Comparison of ENCODE assay signal across 29 cellular contexts in genomic region chr5:143752165-143752564, GRCh38. TPM values are rescaled to one million over a fixed set of nuclear protein-coding genes. Genes with fewer than 3 reads are reported as not detected.
"Had no signal": no experiment of that assay in that cellular context is flagged by ENCODE, and none has a peak within 500 bp of the region (broad histone marks: within the 10 kb centered on the region; RNA-seq: fewer than 3 reads in every experiment).

No MANE protein-coding gene starts in this region.

- H3K36me3 Mint-ChIP-seq: activated naive CD8-positive, alpha-beta T cell treated with anti-CD3 and anti-CD28 coated beads, Interleukin-2, amount 10 ng/mL, durations not matched to agents 7 days and 5 days had no signal

- H3K4me3 ChIP-seq: adrenal gland, MG63, SJSA1 had no signal

- DNase-seq: activated CD4-positive, alpha-beta T cell treated with anti-CD3 and anti-CD28 coated beads for 4 hours; activated CD8-positive, alpha-beta memory T cell treated with anti-CD3 and anti-CD28 coated beads, Interleukin-2, amount 50 U/mL, for 48 hours; activated CD8-positive, alpha-beta T cell treated with anti-CD3 and anti-CD28 coated beads, Interleukin-2, amount 10 ng/mL, durations not matched to agents 7 days and 5 days; activated naive CD4-positive, alpha-beta T cell treated with anti-CD3 and anti-CD28 coated beads, Interleukin-2, amount 50 U/mL, for 16 hours; activated naive CD8-positive, alpha-beta T cell treated with anti-CD3 and anti-CD28 coated beads, Interleukin-2, amount 10 ng/mL, durations not matched to agents 7 days and 5 days; activated T-cell treated with anti-CD3 and anti-CD28 coated beads, Interleukin-2, amount 50 U/mL, for 1 hour; adrenal gland; anterior cingulate cortex; MG63; MV-4-11; NCI-H1092 treated with DMSO at 0.1 percent for 48 hours; NCI-H1417 treated with DMSO at 0.1 percent for 48 hours; NCI-H1694; NCI-H2081 treated with DMSO at 0.1 percent for 48 hours; NCI-H2171; NCI-H2227 treated with DMSO at 0.1 percent for 48 hours; NCI-H446 treated with DMSO at 0.1 percent for 48 hours; NCI-H524 treated with DMSO at 0.1 percent for 48 hours; NCI-H748 treated with DMSO at 0.1 percent for 48 hours; OCI-M1; RPMI8226; SHP77; SW 1271 had no signal

- H3K9me3 Mint-ChIP-seq: activated naive CD8-positive, alpha-beta T cell treated with anti-CD3 and anti-CD28 coated beads, Interleukin-2, amount 10 ng/mL, durations not matched to agents 7 days and 5 days; T-helper 2 cell treated with Interferon-gamma antibody and Interleukin-4, amounts not matched to agents 5 μg/mL and 100 μg/mL, for 36 hours had no signal

- H3K4me1 ChIP-seq: adrenal gland, SJSA1 had no signal

- H3K27ac ChIP-seq: adrenal gland, SJSA1 had no signal

- H3K4me1 Mint-ChIP-seq: activated naive CD8-positive, alpha-beta T cell treated with anti-CD3 and anti-CD28 coated beads, Interleukin-2, amount 10 ng/mL, durations not matched to agents 7 days and 5 days had no signal

- ATAC-seq: activated CD4-positive, CD25-positive, alpha-beta regulatory T cell treated with anti-CD3 and anti-CD28 coated beads, Interleukin-2, amount 50 U/mL, for 24 hours; activated CD8-positive, alpha-beta T cell treated with anti-CD3 and anti-CD28 coated beads, Interleukin-2, amount 10 ng/mL, durations not matched to agents 7 days and 5 days; Panc1; SK-N-SH treated with all-trans-retinoic acid at 6 μM for 48 hours had no signal

- H3K27ac Mint-ChIP-seq: activated CD8-positive, alpha-beta T cell treated with anti-CD3 and anti-CD28 coated beads, Interleukin-2, amount 10 ng/mL, durations not matched to agents 7 days and 5 days; activated naive CD8-positive, alpha-beta T cell treated with anti-CD3 and anti-CD28 coated beads, Interleukin-2, amount 10 ng/mL, durations not matched to agents 7 days and 5 days; T-helper 2 cell treated with Interferon-gamma antibody and Interleukin-4, amounts not matched to agents 5 μg/mL and 100 μg/mL, for 36 hours had no signal

- H3K36me3 ChIP-seq: adrenal gland, MG63, SJSA1 had no signal

- H3K4me3 Mint-ChIP-seq: activated CD8-positive, alpha-beta T cell treated with anti-CD3 and anti-CD28 coated beads, Interleukin-2, amount 10 ng/mL, durations not matched to agents 7 days and 5 days; activated naive CD8-positive, alpha-beta T cell treated with anti-CD3 and anti-CD28 coated beads, Interleukin-2, amount 10 ng/mL, durations not matched to agents 7 days and 5 days; T-helper 2 cell treated with Interferon-gamma antibody and Interleukin-4, amounts not matched to agents 5 μg/mL and 100 μg/mL, for 36 hours had no signal

- H3K9me3 ChIP-seq: adrenal gland, SJSA1 had no signal

- H3K27me3 ChIP-seq: MG63, SJSA1 had no signal

RNA-seq across cellular contexts. Expression of gene HMHB1, which starts 59.8 kb away (rescaled TPM):
- total RNA-seq: activated CD8-positive, alpha-beta T cell treated with anti-CD3 and anti-CD28 coated beads, Interleukin-2, amount 10 ng/mL, durations not matched to agents 7 days and 5 days; activated naive CD8-positive, alpha-beta T cell treated with anti-CD3 and anti-CD28 coated beads, Interleukin-2, amount 10 ng/mL, durations not matched to agents 7 days and 5 days; adrenal gland; SJSA1; T-helper 1 cell treated with Interleukin-12 subunit alpha and Interleukin-12 subunit beta and Interleukin-4 antibody, amounts not matched to agents 30 ng/mL and 1 ng/mL, for 36 hours had no signal
- polyA plus RNA-seq: adrenal gland had no signal
